In genomic region chr3:31053299-31053698, GRCh38 we compare ENCODE assay signal across 28 cellular contexts.
"Had no signal": no experiment of that assay in that cellular context is flagged by ENCODE, and none has a peak within 500 bp of the region (broad histone marks: within the 10 kb centered on the region; RNA-seq: fewer than 3 reads in every experiment).

No MANE protein-coding gene starts in this region.

- H3K4me1 ChIP-seq: ascending aorta, body of pancreas had no signal

- H3K4me3 ChIP-seq: ascending aorta, body of pancreas, MG63, PC-9, SK-N-MC had no signal

- H3K36me3 ChIP-seq: ascending aorta, MG63 had no signal

- H2AFZ ChIP-seq: PC-9 had no signal

- H3K4me1 Mint-ChIP-seq: activated B cell treated with CpG ODN at 0.5 μM for 24 hours; activated CD8-positive, alpha-beta memory T cell treated with anti-CD3 and anti-CD28 coated beads, Interleukin-2, amount 10 ng/mL, durations not matched to agents 7 days and 5 days had no signal

- H3K27ac Mint-ChIP-seq: activated B cell treated with CpG ODN at 0.5 μM for 24 hours; activated CD4-positive, alpha-beta T cell treated with anti-CD3 and anti-CD28 coated beads, Interleukin-2, amount 10 ng/mL, durations not matched to agents 24 days and 14 days; activated CD8-positive, alpha-beta memory T cell treated with anti-CD3 and anti-CD28 coated beads, Interleukin-2, amount 10 ng/mL, durations not matched to agents 7 days and 5 days; activated naive CD4-positive, alpha-beta T cell treated with anti-CD3 and anti-CD28 coated beads, Interleukin-2, amount 50 U/mL, for 72 hours; activated naive CD8-positive, alpha-beta T cell treated with anti-CD3 and anti-CD28 coated beads, Interleukin-2, amount 50 U/mL, for 24 hours; activated T-cell treated with anti-CD3 and anti-CD28 coated beads, Interleukin-2, amount 50 U/mL, for 24 hours; activated T-helper 1 cell treated with anti-CD3 and anti-CD28 coated beads, Interleukin-12 subunit alpha, Interleukin-12 subunit beta, Interleukin-2, Interleukin-4 antibody, amounts not matched to agents 30 ng/mL and 10 ng/mL and 1 ng/mL, durations not matched to agents 14 hours and 24 hours and 36 hours; T-cell had no signal

- H3K4me2 ChIP-seq: PC-9 had no signal

- H3K9me3 ChIP-seq: body of pancreas, MG63 had no signal

- H3K4me3 Mint-ChIP-seq: activated B cell treated with CpG ODN at 0.5 μM for 24 hours; activated CD4-positive, alpha-beta T cell treated with anti-CD3 and anti-CD28 coated beads, Interleukin-2, amount 10 ng/mL, durations not matched to agents 24 days and 14 days; activated CD8-positive, alpha-beta memory T cell treated with anti-CD3 and anti-CD28 coated beads, Interleukin-2, amount 10 ng/mL, durations not matched to agents 7 days and 5 days; activated naive CD8-positive, alpha-beta T cell treated with anti-CD3 and anti-CD28 coated beads, Interleukin-2, amount 50 U/mL, for 24 hours; activated T-cell treated with anti-CD3 and anti-CD28 coated beads, Interleukin-2, amount 50 U/mL, for 24 hours; activated T-helper 1 cell treated with anti-CD3 and anti-CD28 coated beads, Interleukin-12 subunit alpha, Interleukin-12 subunit beta, Interleukin-2, Interleukin-4 antibody, amounts not matched to agents 30 ng/mL and 10 ng/mL and 1 ng/mL, durations not matched to agents 14 hours and 24 hours and 36 hours; T-cell had no signal

- ATAC-seq: activated CD8-positive, alpha-beta memory T cell treated with anti-CD3 and anti-CD28 coated beads, Interleukin-2, amount 10 ng/mL, durations not matched to agents 7 days and 5 days; activated naive CD4-positive, alpha-beta T cell treated with anti-CD3 and anti-CD28 coated beads, Interleukin-2, amount 50 U/mL, for 72 hours; activated naive CD8-positive, alpha-beta T cell treated with anti-CD3 and anti-CD28 coated beads, Interleukin-2, amount 50 U/mL, for 24 hours; body of pancreas; Right ventricle myocardium inferior; T-cell had no signal

- DNase-seq: activated B cell treated with CpG ODN at 0.5 μM for 24 hours; activated CD4-positive, alpha-beta T cell treated with anti-CD3 and anti-CD28 coated beads for 1 hour; activated CD4-positive, alpha-beta T cell treated with anti-CD3 and anti-CD28 coated beads, Interleukin-2, amount 10 ng/mL, durations not matched to agents 24 days and 14 days; activated CD4-positive, alpha-beta T cell treated with anti-CD3 and anti-CD28 coated beads, Interleukin-2, amount 50 U/mL, for 48 hours; activated CD8-positive, alpha-beta memory T cell treated with anti-CD3 and anti-CD28 coated beads, Interleukin-2, amount 10 ng/mL, durations not matched to agents 7 days and 5 days; activated effector memory CD4-positive, alpha-beta T cell treated with Interleukin-2 at 50 U/mL for 16 hours; activated naive CD4-positive, alpha-beta T cell treated with Interleukin-2 at 50 U/mL for 16 hours; activated naive CD8-positive, alpha-beta T cell treated with anti-CD3 and anti-CD28 coated beads, Interleukin-2, amount 50 U/mL, for 24 hours; activated T-cell treated with anti-CD3 and anti-CD28 coated beads, Interleukin-2, amount 50 U/mL, for 24 hours; amniotic stem cell; body of pancreas; KG1; MG63; NCI-H1105; NCI-H1436; NCI-H1694 treated with DMSO at 0.1 percent for 48 hours; NCI-H2081 treated with DMSO at 0.1 percent for 48 hours; NCI-H446; NCI-H524; PC-9; T-cell; T-helper 2 cell; T1000 had no signal

- H3K27me3 ChIP-seq: ascending aorta, body of pancreas, MG63 had no signal

- H3K27ac ChIP-seq: ascending aorta, body of pancreas, PC-9, SK-N-MC had no signal

- H3K36me3 Mint-ChIP-seq: T-cell had no signal

- H3K27me3 Mint-ChIP-seq: activated CD4-positive, alpha-beta T cell treated with anti-CD3 and anti-CD28 coated beads, Interleukin-2, amount 10 ng/mL, durations not matched to agents 24 days and 14 days; activated CD8-positive, alpha-beta memory T cell treated with anti-CD3 and anti-CD28 coated beads, Interleukin-2, amount 10 ng/mL, durations not matched to agents 7 days and 5 days; activated T-cell treated with anti-CD3 and anti-CD28 coated beads, Interleukin-2, amount 50 U/mL, for 24 hours had no signal
